33 cellular contexts compared by ENCODE assay signal in the genomic region with DNA sequence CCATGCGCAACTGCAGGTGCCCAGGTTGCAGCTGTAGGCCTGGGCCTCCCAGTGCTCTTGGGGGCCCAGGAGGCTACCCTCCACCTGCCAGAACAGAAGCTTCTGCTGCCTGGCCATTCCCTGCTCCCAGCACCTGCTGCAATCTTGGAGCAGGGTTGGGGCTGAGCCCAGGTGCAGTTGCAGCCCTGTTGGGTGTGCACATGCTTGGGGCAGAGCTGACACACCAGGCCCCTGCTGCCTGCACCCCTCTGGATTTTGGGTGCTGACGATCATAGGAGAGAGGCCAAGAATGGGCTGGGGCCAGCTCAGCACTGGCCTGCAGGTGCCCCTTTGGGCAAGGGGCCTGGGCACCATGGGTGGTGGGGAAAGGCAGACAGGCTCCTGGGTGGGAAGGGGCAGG.
"Had no signal": no experiment of that assay in that cellular context is flagged by ENCODE, and none has a peak within 500 bp of the region (broad histone marks: within the 10 kb centered on the region; RNA-seq: fewer than 3 reads in every experiment).

No MANE protein-coding gene starts in this region.

- H3K9me3 Mint-ChIP-seq: activated B cell treated with CpG ODN at 0.5 μM for 24 hours had no signal

- H3K27me3 Mint-ChIP-seq: activated B cell treated with CpG ODN at 0.5 μM for 24 hours; activated CD4-positive, alpha-beta memory T cell treated with anti-CD3 and anti-CD28 coated beads, Interleukin-2, amount 10 ng/mL, durations not matched to agents 7 days and 5 days; activated T-cell treated with anti-CD3 and anti-CD28 coated beads, Interleukin-2, amount 50 U/mL, for 24 hours had no signal

- H3K9me3 ChIP-seq: adrenal gland had no signal

- H3K4me1 ChIP-seq: adrenal gland had no signal

- H3K36me3 ChIP-seq: adrenal gland had no signal

- H3K27me3 ChIP-seq: adrenal gland had no signal

- H3K36me3 Mint-ChIP-seq: brain had no signal

- ATAC-seq: Right ventricle myocardium inferior, SK-N-SH treated with all-trans-retinoic acid at 6 μM for 48 hours had no signal

- H3K4me3 ChIP-seq: adrenal gland, PC-9 had no signal

- H3K27ac ChIP-seq: adrenal gland, KMS-11, PC-9, RWPE1, VCaP had no signal

- H3K4me3 Mint-ChIP-seq: activated B cell treated with CpG ODN at 0.5 μM for 24 hours; activated CD4-positive, alpha-beta memory T cell treated with anti-CD3 and anti-CD28 coated beads, Interleukin-2, amount 10 ng/mL, durations not matched to agents 7 days and 5 days; activated naive CD4-positive, alpha-beta T cell treated with anti-CD3 and anti-CD28 coated beads for 36 hours; activated T-cell treated with anti-CD3 and anti-CD28 coated beads, Interleukin-2, amount 50 U/mL, for 24 hours; brain had no signal

- DNase-seq: activated B cell treated with CpG ODN at 0.5 μM for 24 hours; activated CD4-positive, alpha-beta memory T cell treated with anti-CD3 and anti-CD28 coated beads, Interleukin-2, amount 10 ng/mL, durations not matched to agents 7 days and 5 days; activated CD4-positive, alpha-beta T cell treated with anti-CD3 and anti-CD28 coated beads for 48 hours; activated CD4-positive, CD25-positive, alpha-beta regulatory T cell treated with anti-CD3 and anti-CD28 coated beads, Interleukin-2, amount 50 U/mL, for 72 hours; activated CD8-positive, alpha-beta memory T cell treated with anti-CD3 and anti-CD28 coated beads for 24 hours; activated gamma-delta T cell treated with Interleukin-2 at 50 U/mL for 16 hours; activated naive CD4-positive, alpha-beta T cell treated with anti-CD3 and anti-CD28 coated beads for 36 hours; activated T-cell treated with anti-CD3 and anti-CD28 coated beads, Interleukin-2, amount 50 U/mL, for 24 hours; adrenal gland; caudate nucleus; MM.1S; MV-4-11; NCI-H1092; NCI-H146; NCI-H187; NCI-H2029 treated with DMSO at 0.1 percent for 48 hours; NCI-H2107; NCI-H2171; NCI-H510A; NCI-H526; NCI-H748 treated with DMSO at 0.1 percent for 48 hours; NK-92 treated with Interleukin-12 subunit alpha and Interleukin-12 subunit beta, amount 100 ng/mL, for 24 hours; PC-9; SIG-M5; T-helper 1 cell; T-helper 2 cell; T-helper 9 cell had no signal

- H3K27ac Mint-ChIP-seq: activated B cell treated with CpG ODN at 0.5 μM for 24 hours; activated CD4-positive, alpha-beta memory T cell treated with anti-CD3 and anti-CD28 coated beads, Interleukin-2, amount 10 ng/mL, durations not matched to agents 7 days and 5 days; activated naive CD4-positive, alpha-beta T cell treated with anti-CD3 and anti-CD28 coated beads for 36 hours; activated T-cell treated with anti-CD3 and anti-CD28 coated beads, Interleukin-2, amount 50 U/mL, for 24 hours; brain had no signal

- H3K4me1 Mint-ChIP-seq: activated CD4-positive, alpha-beta memory T cell treated with anti-CD3 and anti-CD28 coated beads, Interleukin-2, amount 10 ng/mL, durations not matched to agents 7 days and 5 days; brain had no signal
